ENCODE assay signal across 8 cellular contexts in the genomic region with DNA sequence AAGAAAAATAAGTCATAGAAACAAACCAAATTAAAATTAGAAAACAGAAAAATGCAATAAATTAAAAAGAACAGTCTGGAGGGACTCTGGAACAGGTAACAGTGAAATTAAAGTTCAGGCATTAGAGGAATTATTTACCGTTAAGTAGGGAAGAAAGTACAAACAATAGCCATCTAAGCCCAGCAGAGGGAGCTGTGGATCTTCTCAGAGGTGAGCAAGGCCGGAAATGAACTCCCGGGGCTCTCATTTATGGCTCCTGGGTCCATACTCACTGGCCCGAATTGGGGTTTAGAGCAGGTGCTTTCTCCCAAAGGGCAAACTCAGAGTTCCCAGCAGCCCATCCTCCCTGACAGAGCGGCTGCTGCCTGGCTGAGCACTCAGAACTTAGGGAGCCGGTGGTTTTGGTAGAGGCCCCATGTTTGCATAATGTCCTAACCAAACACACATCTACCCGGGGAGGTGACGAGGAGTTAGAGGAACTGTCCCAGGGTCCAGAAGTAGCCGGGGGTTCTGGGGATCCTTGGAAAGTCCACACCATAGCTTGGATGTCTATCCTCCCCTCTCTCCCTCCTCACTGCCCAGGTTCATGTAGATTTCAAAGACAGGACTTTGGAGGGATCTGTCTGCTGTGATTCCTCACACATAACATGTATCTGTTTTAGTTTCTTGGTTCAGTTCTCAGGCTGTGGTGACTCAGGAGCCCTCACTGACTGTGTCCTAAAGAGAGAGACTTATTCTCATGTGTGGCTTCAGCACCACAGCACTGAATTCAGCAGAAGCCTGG.
DNase-seq lines count a peak whose midpoint lies in the region; ATAC-seq lines count a peak whose summit lies in the region.

No MANE protein-coding gene starts in this region.

- peak overlapping the region; percentile 79 to 85 for H3K4me3 Mint-ChIP-seq in stimulated activated naive B cell treated with anti-CD40 and anti-IgM and Interleukin-4, amounts not matched to agents 10 μg/mL and 1 μg/mL and 100 μg/mL, for 72 hours

- peak; percentile 1 for DNase-seq in DMS79 (lab: John Stamatoyannopoulos, UW)
- no peak for DNase-seq in DMS79 treated with DMSO at 0.1 percent for 48 hours (lab: John Stamatoyannopoulos, UW)
- peak; percentile 42 for DNase-seq in NCI-H446 treated with DMSO at 0.1 percent for 48 hours (lab: John Stamatoyannopoulos, UW)
- DNase-seq in activated CD4-positive, alpha-beta T cell treated with anti-CD3 and anti-CD28 coated beads for 24 hours (ENCODE audit: low read depth in 2 of 2) = peak; percentile 42 to 53
- peak; percentile 36 to 67 for DNase-seq in dermis microvascular lymphatic vessel endothelial cell (ENCODE audit: low read depth in 2 of 2)
- DNase-seq in midbrain (lab: John Stamatoyannopoulos, UW) = peak; percentile 30
- DNase-seq in stimulated activated naive B cell treated with anti-CD40 and anti-IgM and Interleukin-4, amounts not matched to agents 10 μg/mL and 1 μg/mL and 100 μg/mL, for 72 hours = peak; percentile 72

- no peaks in the 10 kb centered on the region for H3K9me3 Mint-ChIP-seq in stimulated activated naive B cell treated with anti-CD40 and anti-IgM and Interleukin-4, amounts not matched to agents 10 μg/mL and 1 μg/mL and 100 μg/mL, for 72 hours

- H3K27ac Mint-ChIP-seq in stimulated activated naive B cell treated with anti-CD40 and anti-IgM and Interleukin-4, amounts not matched to agents 10 μg/mL and 1 μg/mL and 100 μg/mL, for 72 hours = peak overlapping the region; percentile 99

- no peaks in the 10 kb centered on the region for H3K36me3 Mint-ChIP-seq in stimulated activated naive B cell treated with anti-CD40 and anti-IgM and Interleukin-4, amounts not matched to agents 10 μg/mL and 1 μg/mL and 100 μg/mL, for 72 hours

- ATAC-seq in HG02973 (IDR thresholded peaks at IDR 0.05; ENCODE audit: unreplicated experiment) = peak; percentile 65
- ATAC-seq in stimulated activated naive B cell treated with anti-CD40 and anti-IgM and Interleukin-4, amounts not matched to agents 10 μg/mL and 1 μg/mL and 100 μg/mL, for 72 hours (replicated peaks) = peak; percentile 87 to 88

- peaks cover 27 to 53% of the 10 kb centered on the region in 2 donors for H3K4me1 Mint-ChIP-seq in stimulated activated naive B cell treated with anti-CD40 and anti-IgM and Interleukin-4, amounts not matched to agents 10 μg/mL and 1 μg/mL and 100 μg/mL, for 72 hours

- H3K27me3 Mint-ChIP-seq in stimulated activated naive B cell treated with anti-CD40 and anti-IgM and Interleukin-4, amounts not matched to agents 10 μg/mL and 1 μg/mL and 100 μg/mL, for 72 hours = no peaks in the 10 kb centered on the region
